1 cellular context compared by ENCODE assay signal in genomic region chr1:2535981-2536380, GRCh38.
TF ChIP-seq lines count a peak whose summit lies in the region.

No MANE protein-coding gene starts in this region.

TF ChIP-seq in H1, 55 proteins besides CTCF, POLR2A, EP300 and RAD21 (continued from another document):
- TF ChIP-seq E2F6 (IDR thresholded peaks at IDR 0.05): no peak
- no peak for TF ChIP-seq SIN3A (conservative IDR thresholded peaks at IDR 0.05 in 1 of 2, IDR thresholded peaks at IDR 0.05 in 1 of 2; ENCODE audit: low read depth in 1 of 2, low read length in 2 of 2)
- no peak for TF ChIP-seq ASH2L (IDR thresholded peaks at IDR 0.05; ENCODE audit: low read length)
- TF ChIP-seq JUN (IDR thresholded peaks at IDR 0.05; ENCODE audit: low read depth, low read length): no peak
- TF ChIP-seq EZH2 (IDR thresholded peaks at IDR 0.05; ENCODE audit: low read depth, low read length, severe bottlenecking): no peak
